ENCODE assay signal across 15 cellular contexts in the genomic region with DNA sequence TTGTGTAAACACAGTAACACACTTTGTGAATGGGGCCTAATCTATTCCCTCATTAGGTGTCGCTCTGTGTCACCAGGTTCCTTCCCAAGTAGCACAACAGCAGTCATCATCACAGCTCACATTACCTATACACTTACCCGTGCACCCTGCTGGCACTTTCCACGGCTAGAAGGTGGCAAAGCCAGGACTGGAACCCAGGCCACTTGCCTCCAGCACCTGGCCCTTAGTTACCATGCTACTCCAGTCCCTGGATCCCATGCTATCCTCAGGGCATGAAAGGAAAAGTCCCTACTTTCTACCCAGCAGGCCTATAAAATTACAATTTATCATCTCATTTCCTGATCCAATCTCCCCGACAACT. TPM values are rescaled to one million over a fixed set of nuclear protein-coding genes. Genes with fewer than 3 reads are reported as not detected.
DNase-seq lines count a peak whose midpoint lies in the region; ATAC-seq, FAIRE-seq and TF ChIP-seq lines count a peak whose summit lies in the region.
"Had no signal": no experiment of that assay in that cellular context is flagged by ENCODE, and none has a peak within 500 bp of the region (broad histone marks: within the 10 kb centered on the region; RNA-seq: fewer than 3 reads in every experiment).

No MANE protein-coding gene starts in this region.

- peaks cover 8 to 15% of the 10 kb centered on the region in 2 experiments for H4K20me1 ChIP-seq in H1 (replicated peaks in 1 of 2; ENCODE audit: control insufficient read depth in 1 of 2, insufficient read depth in 2 of 2, low read length in 2 of 2)

- TF ChIP-seq CTCF in H1 (IDR thresholded peaks at IDR 0.05; ENCODE audit: control extremely low read depth in 1 of 3, insufficient read depth in 1 of 3, low read depth in 1 of 3, low read length in 3 of 3) (no peak), gastrocnemius medialis (IDR thresholded peaks at IDR 0.05 in 4 of 5, conservative IDR thresholded peaks at IDR 0.05 in 1 of 5) (no peak)

- no peak overlapping the region for H4K8ac ChIP-seq in H1 (ENCODE audit: extremely low read depth, insufficient read depth, low read length)

- no peaks in the 10 kb centered on the region for H3K23me2 ChIP-seq in H1 (ENCODE audit: low read depth, low read length)

- WGBS in H1 (ENCODE audit: extremely low coverage in 1 of 2, insufficient coverage in 1 of 2, insufficient read length in 1 of 2, insufficient replicate concordance in 2 of 2, low coverage in 1 of 2, low lambda C conversion rate in 2 of 2, missing lambda C conversion rate in 1 of 2), 2 experiments: 86% methylated on average over 4 of the region's 4 CpGs; no CpG with 5 or more reads in 1 of the 2 experiments

- no peak overlapping the region for H4K91ac ChIP-seq in H1 (replicated peaks; ENCODE audit: insufficient read length, low read length)

- no peak overlapping the region for H3K14ac ChIP-seq in H1 (ENCODE audit: insufficient read length)

- no peaks in the 10 kb centered on the region for H3K9me3 ChIP-seq in H1 (ENCODE audit: insufficient read depth in 2 of 2, low read depth in 1 of 2, low read length in 1 of 2)
- no peaks in the 10 kb centered on the region for H3K9me3 ChIP-seq in gastrocnemius medialis
- H3K9me3 ChIP-seq: gastroesophageal sphincter, prostate gland, SK-N-SH, thyroid gland had no signal

- H2AFZ ChIP-seq in H1 (ENCODE audit: low read length): no peak overlapping the region

- H3K23ac ChIP-seq in H1 (ENCODE audit: insufficient read length): no peak overlapping the region

- in situ Hi-C loops in gastrocnemius medialis (cut with MboI; ENCODE audit: low sequenced_read_pairs in 4 of 4): loop anchor here in 1 of 4 donors (25.0 kb wide), 1 partner anchor 187 kb away; no protein-coding TSS in a partner anchor

- H3K4me2 ChIP-seq in H1 (ENCODE audit: insufficient read depth in 1 of 2, low read depth in 2 of 2, low read length in 2 of 2): no peak overlapping the region
- H3K4me2 ChIP-seq: SK-N-SH had no signal

- POLR2A ChIA-PET in H1 (lab: Charles Lee; ENCODE audit: partially characterized antibody): interaction anchor here (1.0 kb wide), 1 partner anchor 12 kb away, joined by 9 read pairs; no protein-coding TSS in a partner anchor

- no peak overlapping the region for H3K18ac ChIP-seq in H1 (ENCODE audit: extremely low read depth, low read length)

- H3K27me3 ChIP-seq in H1 (replicated peaks in 1 of 4; ENCODE audit: control insufficient read depth in 3 of 4, extremely low read depth in 1 of 4, insufficient read depth in 3 of 4, low read length in 3 of 4) (no peaks in the 10 kb centered on the region), gastrocnemius medialis (no peaks in the 10 kb centered on the region)
- H3K27me3 ChIP-seq: gastroesophageal sphincter, thyroid gland had no signal

- no peak for TF ChIP-seq EP300 in H1 (IDR thresholded peaks at IDR 0.05; ENCODE audit: borderline replicate concordance in 1 of 2, low read depth in 2 of 2, low read length in 2 of 2)

- ATAC-seq in gastrocnemius medialis (no peak), GM21515 (IDR thresholded peaks at IDR 0.05; ENCODE audit: unreplicated experiment) (no peak), HG02588 (IDR thresholded peaks at IDR 0.05; ENCODE audit: unreplicated experiment) (no peak)
- ATAC-seq: gastroesophageal sphincter had no signal

- TF ChIP-seq RAD21 in H1 (IDR thresholded peaks at IDR 0.05 in 1 of 2, conservative IDR thresholded peaks at IDR 0.05 in 1 of 2; ENCODE audit: low read depth in 2 of 2, low read length in 2 of 2): no peak

- H2BK120ac ChIP-seq in H1 (replicated peaks; ENCODE audit: low read depth, low read length): no peak overlapping the region

- CTCF ChIA-PET in H1 (lab: Charles Lee; ENCODE audit: partially characterized antibody): no interaction called here

- H3K56ac ChIP-seq in H1 (replicated peaks; ENCODE audit: insufficient read length, low read depth, low read length): no peak overlapping the region

- FAIRE-seq in H1 (lab: Jason Lieb, UNC): no peak

- H3K4me3 ChIP-seq in H1 (ENCODE audit: extremely low read depth in 1 of 4, insufficient read depth in 2 of 4, low read depth in 3 of 4, low read length in 4 of 4) (no peak overlapping the region), gastrocnemius medialis (no peak overlapping the region)
- H3K4me3 ChIP-seq: gastroesophageal sphincter, prostate gland, thyroid gland had no signal

- H3K27ac ChIP-seq in H1 (ENCODE audit: low read depth, low read length): peak overlapping the region; percentile 0; the same call in 1 of the 2 replicates
- H3K27ac ChIP-seq in gastrocnemius medialis: peak overlapping the region; percentile 19 to 83 (median 63)
- H3K27ac ChIP-seq: prostate gland, thyroid gland had no signal

- H3K36me3 ChIP-seq in H1 (ENCODE audit: control insufficient read depth in 2 of 4, insufficient read depth in 4 of 4, low read length in 3 of 4): peaks cover 0 to 2% (median 0%) of the 10 kb centered on the region in 4 experiments; a peak in 1 of 8 replicates
- H3K36me3 ChIP-seq in gastrocnemius medialis: no peaks in the 10 kb centered on the region
- H3K36me3 ChIP-seq: gastroesophageal sphincter, prostate gland, thyroid gland had no signal

- peaks cover 0 to 2% (median 1%) of the 10 kb centered on the region in 4 experiments; a peak in 2 of 7 replicates for H3K4me1 ChIP-seq in H1 (replicated peaks in 1 of 4; ENCODE audit: control insufficient read depth in 3 of 4, insufficient read depth in 4 of 4, low read length in 3 of 4)
- H3K4me1 ChIP-seq in gastrocnemius medialis: peaks cover 53 to 62% of the 10 kb centered on the region in 2 donors

- no peak overlapping the region for H2AK5ac ChIP-seq in H1 (ENCODE audit: low read depth, low read length)

- DNase-seq in ELF-1 (ENCODE audit: low read depth, low spot score): peak; percentile 10
- DNase-seq in NCI-H2196 treated with DMSO at 0.1 percent for 48 hours (lab: John Stamatoyannopoulos, UW; ENCODE audit: unreplicated experiment): peak; percentile 20
- no peak for DNase-seq in H1 (ENCODE audit: low read depth in 1 of 2, low spot score in 2 of 2)
- DNase-seq in gastrocnemius medialis: no peak
- DNase-seq in activated effector memory CD4-positive, alpha-beta T cell treated with Interleukin-2 at 50 U/mL for 16 hours: no peak
- DNase-seq in T-helper 1 cell: no peak
- DNase-seq: activated CD8-positive, alpha-beta memory T cell treated with anti-CD3 and anti-CD28 coated beads for 24 hours; activated gamma-delta T cell treated with Interleukin-2 at 50 U/mL for 16 hours; NCI-H1105; SK-N-SH; thyroid gland had no signal

- H2BK5ac ChIP-seq in H1 (ENCODE audit: low read depth, low read length): peak overlapping the region; percentile 63

- peaks cover 3 to 92% of the 10 kb centered on the region in 2 experiments for H3K79me2 ChIP-seq in H1 (ENCODE audit: control insufficient read depth in 1 of 2, insufficient read depth in 2 of 2, low read length in 2 of 2)

- H3K4ac ChIP-seq in H1 (replicated peaks; ENCODE audit: insufficient read length, low read depth, low read length): no peak overlapping the region

- TF ChIP-seq POLR2A in H1 (IDR thresholded peaks at IDR 0.05; ENCODE audit: control extremely low read depth in 1 of 2, low read depth in 2 of 2, low read length in 2 of 2): no peak
- no peak for TF ChIP-seq POLR2A in gastrocnemius medialis (IDR thresholded peaks at IDR 0.05)

- H2BK20ac ChIP-seq in H1 (ENCODE audit: low read length): no peak overlapping the region

- H4K5ac ChIP-seq in H1 (ENCODE audit: insufficient read length, low read depth, low read length): no peak overlapping the region

- no peak overlapping the region for H3K9ac ChIP-seq in H1 (replicated peaks in 1 of 4; ENCODE audit: extremely low read depth in 1 of 4, low read depth in 3 of 4, low read length in 3 of 4)
- H3K9ac ChIP-seq: SK-N-SH had no signal

- intact Hi-C loops in gastrocnemius medialis (cut with DNase I; ENCODE audit: low total_unique reads): no loop called here

- peaks cover 7% of the 10 kb centered on the region for H3K79me1 ChIP-seq in H1 (ENCODE audit: low read depth, low read length)

- no peak overlapping the region for H2BK12ac ChIP-seq in H1 (ENCODE audit: low read depth, low read length)

- H2BK15ac ChIP-seq in H1 (ENCODE audit: low read length): 0 out of 2 replicates have a peak overlapping the region, but pooled peaks have one; percentile 88

TF ChIP-seq in H1, 55 proteins besides CTCF, POLR2A, EP300 and RAD21 (continues in another document):
- TF ChIP-seq SP1 (IDR thresholded peaks at IDR 0.05; ENCODE audit: low read depth, low read length) (no peak), RFX5 (IDR thresholded peaks at IDR 0.05; ENCODE audit: borderline replicate concordance, low read depth, low read length) (no peak), ASH2L (IDR thresholded peaks at IDR 0.05; ENCODE audit: low read length) (no peak), USF2 (IDR thresholded peaks at IDR 0.05; ENCODE audit: low read length) (no peak)

RNA-seq across cellular contexts. Expression of gene SMURF1, which starts 18.4 kb away (rescaled TPM):
- total RNA-seq in H1 (2021; fragmentation: NEBNext Ultra II Directional; extraction: Animal tissue kit (Norgen Biotek cat#: 25700)): 23.5 and 24.5 TPM in 2 replicates
- polyA plus RNA-seq in H1 (2011; rRNA removed): 9.6 and 11.0 TPM in 2 replicates
- polyA plus RNA-seq in H1 (2011; cell fraction: cytosol; rRNA removed): 10.2 TPM
- 19.1 TPM for polyA plus RNA-seq in H1 (2011; cell fraction: nucleus; rRNA removed)
- 15.1 to 16.5 TPM (median 15.9 TPM) in 4 replicates for polyA plus RNA-seq in H1 (2012, experiment 1 of 2)
- 6.2 TPM for polyA plus RNA-seq in H1 (2012, experiment 2 of 2)
- polyA plus RNA-seq in H1 (2013, experiment 1 of 2): 13.1 TPM
- polyA plus RNA-seq in H1 (2013, experiment 2 of 2): 12.0 TPM
- polyA minus RNA-seq in H1 (2011; rRNA and poly(A)+ RNA removed): 12.4 and 15.7 TPM in 2 replicates
- polyA minus RNA-seq in H1 (2011; cell fraction: cytosol; rRNA and poly(A)+ RNA removed): 6.5 TPM
- 16.3 TPM for polyA minus RNA-seq in H1 (2011; cell fraction: nucleus; rRNA and poly(A)+ RNA removed)
- 10 to 100 TPM; 15.4 to 44.8 (median 18.3) TPM for total RNA-seq in gastrocnemius medialis

Comparison
In these comparisons a context has a peak if more than half of its experiments do, and no peak if none do; other contexts are left out.
1. DNase-seq: peak in ELF-1 (single experiment) and NCI-H2196 treated with DMSO at 0.1 percent for 48 hours (single experiment); none in H1 (0 of 2), gastrocnemius medialis (0 of 2), activated effector memory CD4-positive, alpha-beta T cell treated with Interleukin-2 at 50 U/mL for 16 hours (single experiment) and T-helper 1 cell (0 of 5).